In the genomic region with DNA sequence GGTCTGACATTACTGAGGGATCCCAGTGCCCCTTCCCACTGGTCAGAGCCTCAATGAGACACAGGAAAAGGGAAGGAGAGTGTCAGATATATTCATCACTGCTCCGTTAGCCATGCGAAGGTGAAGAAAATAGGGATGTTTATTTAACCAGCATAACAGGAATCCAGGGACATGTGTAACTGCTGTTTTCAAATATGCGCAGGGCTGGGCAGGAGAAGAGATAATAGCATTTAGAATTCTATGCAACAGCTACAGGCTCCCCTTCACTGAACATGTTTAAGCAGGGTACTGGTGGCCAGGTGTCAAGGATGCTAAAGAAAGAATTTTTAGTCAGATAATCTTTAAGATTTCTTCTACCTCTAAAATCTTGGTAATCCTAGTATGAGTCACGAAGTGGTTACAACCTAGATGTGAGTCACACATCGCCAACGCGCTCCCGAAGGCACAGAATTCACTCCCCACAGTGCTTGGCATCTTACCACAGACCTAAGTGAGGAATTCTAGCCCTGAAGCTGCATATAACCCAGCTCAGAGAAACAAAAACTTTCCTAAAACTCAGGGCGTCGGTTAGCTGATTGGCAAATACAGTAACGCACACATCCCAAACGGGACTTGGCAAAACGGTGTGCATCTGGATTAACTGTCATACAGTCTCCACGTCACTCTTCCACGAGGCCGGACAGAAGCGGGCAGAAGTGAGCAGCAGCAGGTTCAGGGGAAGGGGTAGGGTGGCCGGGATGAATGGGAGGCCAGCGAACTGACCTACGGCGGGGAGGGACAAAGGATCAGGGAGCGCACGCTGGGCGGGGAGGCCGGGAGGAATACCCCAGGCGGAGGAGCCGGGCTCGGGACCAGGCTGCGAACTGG, we compare ENCODE assay signal across 8 cellular contexts. TPM values are rescaled to one million over a fixed set of nuclear protein-coding genes. Genes with fewer than 3 reads are reported as not detected.
DNase-seq lines count a peak whose midpoint lies in the region; ATAC-seq, FAIRE-seq and TF ChIP-seq lines count a peak whose summit lies in the region.

No MANE protein-coding gene starts in this region.

- in situ Hi-C loops in KBM-7 (cut with MboI; ENCODE audit: low pct_unique_long_range_greater_than_20kb, low sequenced_read_pairs) (no loop called here), K562 (cut with MboI) (no loop called here)

- 5% methylated on average over 28 of the region's 29 CpGs for WGBS in K562 (ENCODE audit: insufficient coverage, low coverage, missing lambda C conversion rate)
- no CpG with 5 or more reads among the region's 29 CpGs for WGBS in iPS DF 6.9 (ENCODE audit: insufficient coverage, insufficient read length)

- POLR2A ChIA-PET in K562 (lab: Yijun Ruan, JAX) = interaction anchor here (0.6 to 1.4 kb wide), 5 partner anchors 17 to 1195 kb away, joined by 3 to 5 read pairs (median 3); no protein-coding TSS in a partner anchor

- no peaks in the 10 kb centered on the region for H3K27me3 ChIP-seq in K562 (ENCODE audit: control insufficient read depth in 2 of 2, insufficient read depth in 2 of 2, low read length in 2 of 2)
- H3K27me3 ChIP-seq in iPS DF 6.9 (ENCODE audit: control insufficient read depth, insufficient read depth, low read length) = peaks cover 2% of the 10 kb centered on the region; the same call in 1 of the 2 replicates

- H3K27ac ChIP-seq in K562 (ENCODE audit: extremely low read depth, low read depth, low read length) (peak overlapping the region; percentile 86), iPS DF 6.9 (ENCODE audit: low read length) (no peak overlapping the region)

- ATAC-seq in GM21619 (IDR thresholded peaks at IDR 0.05; ENCODE audit: unreplicated experiment) (peak; percentile 28), K562 (peak; percentile 43), sciatic nerve (peak; percentile 40)

- H3K9me3 ChIP-seq in K562 (replicated peaks; ENCODE audit: control insufficient read depth, insufficient read depth, low read depth, low read length) (no peaks in the 10 kb centered on the region), iPS DF 6.9 (ENCODE audit: control insufficient read depth, insufficient read depth, low read length) (no peaks in the 10 kb centered on the region)

- no peak for TF ChIP-seq POLR2A in K562 (conservative IDR thresholded peaks at IDR 0.05)

- CTCF ChIA-PET in K562 (lab: Yijun Ruan, JAX; ENCODE audit: low intra/inter-chr PET ratio) = no interaction called here

- FAIRE-seq in K562 (lab: Jason Lieb, UNC) = peak; percentile 83

- H4K20me1 ChIP-seq in K562 (replicated peaks; ENCODE audit: control insufficient read depth, insufficient read depth, low read length) = no peaks in the 10 kb centered on the region; the same call in 1 of the 2 replicates

- H3K4me1 ChIP-seq in K562 (replicated peaks in 1 of 2; ENCODE audit: control insufficient read depth in 2 of 2, insufficient read depth in 2 of 2, low read length in 2 of 2) (peaks cover 20 to 37% of the 10 kb centered on the region in 2 experiments; a peak in 4 of 5 replicates), iPS DF 6.9 (ENCODE audit: control insufficient read depth, insufficient read depth, low read length) (no peaks in the 10 kb centered on the region)

- TF ChIP-seq EP300 in K562 (IDR thresholded peaks at IDR 0.05; ENCODE audit: low read length) = no peak

- no peak for TF ChIP-seq RAD21 in K562 (CRISPR knock-in tag; conservative IDR thresholded peaks at IDR 0.05 in 1 of 2, IDR thresholded peaks at IDR 0.05 in 1 of 2)

- H2AFZ ChIP-seq in K562 (ENCODE audit: low read depth, low read length) = peak overlapping the region; percentile 83

- BruUV-seq in K562 (replicated peaks; lab: Mats Ljungman, UMichigan) = TSS peak; percentile 38

- TF ChIP-seq CTCF in K562 (IDR thresholded peaks at IDR 0.05 in 2 of 3, conservative IDR thresholded peaks at IDR 0.05 in 1 of 3; ENCODE audit: insufficient read depth in 2 of 3, low read depth in 1 of 3, low read length in 3 of 3) = no peak

- H3K4me2 ChIP-seq in K562 (ENCODE audit: insufficient read depth, low read length) = peak overlapping the region; percentile 91

- H3K4me3 ChIP-seq in K562 (peak overlapping the region; percentile 81), iPS DF 6.9 (ENCODE audit: low read length) (peak overlapping the region; percentile 80; the same call in 1 of the 2 replicates)

- H3K9me1 ChIP-seq in K562 (ENCODE audit: control insufficient read depth, insufficient read depth, low read length) = no peaks in the 10 kb centered on the region

- DNase-seq in DMS 273 treated with DMSO at 0.1 percent for 48 hours (lab: John Stamatoyannopoulos, UW) (peak; percentile 14), KBM-7 (peak; percentile 52), T-helper 1 cell (peak in 4 of 5 donors; percentile 6 to 62 (median 20)), K562 (ENCODE audit: extremely low read depth in 1 of 4, low spot score in 3 of 4) (peak in 3 of 4 experiments; percentile 23 to 66 (median 38)), iPS DF 6.9 (ENCODE audit: low read depth, low spot score) (peak; percentile 7), sciatic nerve (ENCODE audit: low spot score) (peak; percentile 65), COR-L47 (lab: John Stamatoyannopoulos, UW) (no peak)

- peak overlapping the region; percentile 81 to 98 for H3K9ac ChIP-seq in K562 (ENCODE audit: insufficient read depth in 1 of 2, low read depth in 2 of 2, low read length in 2 of 2)

- intact Hi-C loops in K562 (cut with micrococcal nuclease) (loop anchor here (5.0 kb wide), 3 partner anchors 80 to 120 kb away; partner anchors contain the start of genes ABITRAM, ELP1 and TMEM245), sciatic nerve (cut with DNase I) (no loop called here)

- H3K36me3 ChIP-seq in K562 (ENCODE audit: control insufficient read depth, insufficient read depth, low read length) (peaks cover 14% of the 10 kb centered on the region), iPS DF 6.9 (ENCODE audit: control insufficient read depth, insufficient read depth, low read length) (no peaks in the 10 kb centered on the region)

- H3K79me2 ChIP-seq in K562 (ENCODE audit: control insufficient read depth, insufficient read depth, low read length) = peaks cover 46% of the 10 kb centered on the region

TF ChIP-seq in K562, 482 proteins besides CTCF, POLR2A, EP300 and RAD21 (continues in another document):
- TF ChIP-seq ZNF764 (CRISPR knock-in tag; IDR thresholded peaks at IDR 0.05; ENCODE audit: low read depth) (no peak), ZNF217 (CRISPR knock-in tag; IDR thresholded peaks at IDR 0.05) (no peak), MYC (IDR thresholded peaks at IDR 0.05; ENCODE audit: low read depth, low read length) (peak; percentile 31; the same call in 1 of the 2 replicates), MYC (CRISPR knock-in tag; IDR thresholded peaks at IDR 0.05; ENCODE audit: borderline replicate concordance, low read depth) (no peak; the same call in 1 of the 2 replicates), TEAD1 (CRISPR knock-in tag; IDR thresholded peaks at IDR 0.05) (no peak), EHMT2 (IDR thresholded peaks at IDR 0.05) (no peak), ATF7 (IDR thresholded peaks at IDR 0.05) (no peak; the same call in 1 of the 2 replicates), ARID2 (IDR thresholded peaks at IDR 0.05) (no peak), ZNF41 (CRISPR knock-in tag; conservative IDR thresholded peaks at IDR 0.05) (no peak)
- TF ChIP-seq, protein P1, sequence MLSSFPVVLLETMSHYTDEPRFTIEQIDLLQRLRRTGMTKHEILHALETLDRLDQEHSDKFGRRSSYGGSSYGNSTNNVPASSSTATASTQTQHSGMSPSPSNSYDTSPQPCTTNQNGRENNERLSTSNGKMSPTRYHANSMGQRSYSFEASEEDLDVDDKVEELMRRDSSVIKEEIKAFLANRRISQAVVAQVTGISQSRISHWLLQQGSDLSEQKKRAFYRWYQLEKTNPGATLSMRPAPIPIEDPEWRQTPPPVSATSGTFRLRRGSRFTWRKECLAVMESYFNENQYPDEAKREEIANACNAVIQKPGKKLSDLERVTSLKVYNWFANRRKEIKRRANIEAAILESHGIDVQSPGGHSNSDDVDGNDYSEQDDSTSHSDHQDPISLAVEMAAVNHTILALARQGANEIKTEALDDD (IDR thresholded peaks at IDR 0.05) = peak; percentile 66; the same call in 1 of the 2 replicates
- TF ChIP-seq, protein P2, sequence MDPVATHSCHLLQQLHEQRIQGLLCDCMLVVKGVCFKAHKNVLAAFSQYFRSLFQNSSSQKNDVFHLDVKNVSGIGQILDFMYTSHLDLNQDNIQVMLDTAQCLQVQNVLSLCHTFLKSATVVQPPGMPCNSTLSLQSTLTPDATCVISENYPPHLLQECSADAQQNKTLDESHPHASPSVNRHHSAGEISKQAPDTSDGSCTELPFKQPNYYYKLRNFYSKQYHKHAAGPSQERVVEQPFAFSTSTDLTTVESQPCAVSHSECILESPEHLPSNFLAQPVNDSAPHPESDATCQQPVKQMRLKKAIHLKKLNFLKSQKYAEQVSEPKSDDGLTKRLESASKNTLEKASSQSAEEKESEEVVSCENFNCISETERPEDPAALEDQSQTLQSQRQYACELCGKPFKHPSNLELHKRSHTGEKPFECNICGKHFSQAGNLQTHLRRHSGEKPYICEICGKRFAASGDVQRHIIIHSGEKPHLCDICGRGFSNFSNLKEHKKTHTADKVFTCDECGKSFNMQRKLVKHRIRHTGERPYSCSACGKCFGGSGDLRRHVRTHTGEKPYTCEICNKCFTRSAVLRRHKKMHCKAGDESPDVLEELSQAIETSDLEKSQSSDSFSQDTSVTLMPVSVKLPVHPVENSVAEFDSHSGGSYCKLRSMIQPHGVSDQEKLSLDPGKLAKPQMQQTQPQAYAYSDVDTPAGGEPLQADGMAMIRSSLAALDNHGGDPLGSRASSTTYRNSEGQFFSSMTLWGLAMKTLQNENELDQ (CRISPR knock-in tag; IDR thresholded peaks at IDR 0.05; ENCODE audit: borderline replicate concordance) = no peak

RNA-seq across cellular contexts. Expression of gene CTNNAL1, which starts 1.1 kb away (rescaled TPM):
- total RNA-seq in K562 (2011; cell fraction: chromatin; rRNA removed; ENCODE audit: low replicate concordance) = 8.0 and 35.8 TPM in 2 replicates
- 3.3 and 5.7 TPM in 2 replicates for total RNA-seq in K562 (2011; cell fraction: nucleolus; rRNA removed)
- total RNA-seq in K562 (2011; cell fraction: nucleoplasm; rRNA removed) = 8.6 and 9.2 TPM in 2 replicates
- total RNA-seq in K562 (2014; rRNA removed) (37.6 and 38.9 TPM in 2 replicates), K562 (2014; rRNA removed; fragmentation: Illumina TruSeq; extraction: Trizol) (78.0 and 89.1 TPM in 2 replicates), K562 (2015; rRNA removed; fragmentation: Illumina TruSeq; extraction: Trizol) (42.2 and 46.7 TPM in 2 replicates), K562 (2021) (46.9 and 48.8 TPM in 2 replicates), sciatic nerve (177 TPM)
- polyA plus RNA-seq in K562 (2011; rRNA removed) (42.5 and 70.7 TPM in 2 replicates), K562 (2014; fragmentation: Illumina TruSeq; extraction: Trizol) (53.8 and 57.9 TPM in 2 replicates), K562 (2014; fragmentation: Nextera tagmentation; extraction: Ambion mirVana) (10 to 100 TPM; 23.2 to 29.8 TPM), K562 (2014; rRNA removed) (42.3 and 43.6 TPM in 2 replicates)
- 9.6 and 20.6 TPM in 2 replicates for polyA plus RNA-seq in K562 (2011; cell fraction: cytosol; rRNA removed)
- 6.0 and 11.1 TPM in 2 replicates for polyA plus RNA-seq in K562 (2011; cell fraction: nucleus; rRNA removed)
- 32.7 and 33.7 TPM in 2 replicates for polyA plus RNA-seq in K562 (2012)
- 45.3 and 51.5 TPM in 2 replicates for polyA minus RNA-seq in K562 (2011; rRNA and poly(A)+ RNA removed)
- polyA minus RNA-seq in K562 (2011; cell fraction: cytosol; rRNA and poly(A)+ RNA removed) = 16.8 and 20.3 TPM in 2 replicates
- 9.7 and 16.2 TPM in 2 replicates for polyA minus RNA-seq in K562 (2011; cell fraction: nucleus; rRNA and poly(A)+ RNA removed)
